ENCODE assay signal across 8 cellular contexts in the genomic region with DNA sequence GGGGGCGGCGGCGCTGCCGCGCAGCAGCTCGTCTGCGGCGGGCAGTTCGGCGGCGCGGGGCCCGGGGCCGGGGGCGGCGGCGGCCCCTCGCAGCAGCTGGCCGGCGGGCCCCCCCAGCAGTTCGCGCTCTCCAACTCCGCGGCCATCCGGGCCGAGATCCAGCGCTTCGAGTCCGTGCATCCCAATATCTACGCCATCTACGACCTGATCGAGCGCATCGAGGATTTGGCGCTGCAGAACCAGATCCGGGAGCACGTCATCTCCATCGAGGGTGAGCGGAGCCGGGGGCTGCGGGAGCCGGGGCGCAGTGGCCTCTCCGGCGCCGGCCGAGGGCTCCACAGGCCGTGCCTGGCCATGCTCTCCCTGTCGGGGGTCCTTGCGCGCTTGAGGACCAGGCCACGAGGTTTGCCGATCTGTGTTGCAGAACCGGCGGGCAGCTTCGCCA. TPM values are rescaled to one million over a fixed set of nuclear protein-coding genes. Genes with fewer than 3 reads are reported as not detected.
DNase-seq lines count a peak whose midpoint lies in the region; ATAC-seq, FAIRE-seq and TF ChIP-seq lines count a peak whose summit lies in the region.

No MANE protein-coding gene starts in this region.

- H3K4me1 ChIP-seq in OCI-LY3 (ENCODE audit: low read length): peaks cover 32% of the 10 kb centered on the region
- H3K4me1 ChIP-seq in testis: peaks cover 43% of the 10 kb centered on the region

- H3K79me2 ChIP-seq in OCI-LY3 (ENCODE audit: low read length): peaks cover 62% of the 10 kb centered on the region

- peak overlapping the region; percentile 28; the same call in 1 of the 2 replicates for H2AFZ ChIP-seq in OCI-LY3 (ENCODE audit: low read depth, low read length)

- peak overlapping the region; percentile 63 for H3K27ac Mint-ChIP-seq in memory B cell

- no peaks in the 10 kb centered on the region for H3K9me3 ChIP-seq in OCI-LY3 (ENCODE audit: insufficient read depth, low read length)
- no peaks in the 10 kb centered on the region for H3K9me3 ChIP-seq in testis

- no peak for ATAC-seq in memory B cell (ENCODE audit: low read depth)
- no peak for ATAC-seq in GM18868 (IDR thresholded peaks at IDR 0.05; ENCODE audit: unreplicated experiment)
- no peak for ATAC-seq in GM21717 (IDR thresholded peaks at IDR 0.05; ENCODE audit: unreplicated experiment)

- FAIRE-seq in bronchial epithelial cell (lab: Jason Lieb, UNC): no peak

- H3K4me3 Mint-ChIP-seq in memory B cell: peak overlapping the region; percentile 87

- WGBS in testis, 2 donors: 2% methylated on average over 30 of the region's 56 CpGs; no CpG with 5 or more reads in 1 of the 2 donors

- peaks cover 20% of the 10 kb centered on the region for H4K20me1 ChIP-seq in OCI-LY3 (ENCODE audit: insufficient read depth, low read length)

- H3K4me1 Mint-ChIP-seq in memory B cell: peaks cover 32% of the 10 kb centered on the region

- H3K4me2 ChIP-seq in OCI-LY3 (ENCODE audit: low read length): peak overlapping the region; percentile 97

- H3K27ac ChIP-seq in OCI-LY3 (ENCODE audit: low read length): peak overlapping the region; percentile 33
- peak overlapping the region; percentile 81 to 84 for H3K27ac ChIP-seq in testis

- H3K9ac ChIP-seq in OCI-LY3 (ENCODE audit: low read length): peak overlapping the region; percentile 94

- H3K27me3 Mint-ChIP-seq in memory B cell: peaks cover 2% of the 10 kb centered on the region

- H3K27me3 ChIP-seq in OCI-LY3 (ENCODE audit: low read depth, low read length): no peaks in the 10 kb centered on the region
- H3K27me3 ChIP-seq in bronchial epithelial cell (ENCODE audit: control insufficient read depth, insufficient read depth, low read length): no peaks in the 10 kb centered on the region
- no peaks in the 10 kb centered on the region for H3K27me3 ChIP-seq in testis

- no peak for TF ChIP-seq CTCF in OCI-LY3 (IDR thresholded peaks at IDR 0.05; ENCODE audit: low read depth, low read length)
- no peak for TF ChIP-seq CTCF in bronchial epithelial cell (IDR thresholded peaks at IDR 0.05; ENCODE audit: insufficient read depth, low read length, severe bottlenecking)
- TF ChIP-seq CTCF in testis (IDR thresholded peaks at IDR 0.05): no peak

- peaks cover 6% of the 10 kb centered on the region for H3K36me3 ChIP-seq in OCI-LY3 (replicated peaks; ENCODE audit: low read depth, low read length)
- no peaks in the 10 kb centered on the region for H3K36me3 ChIP-seq in bronchial epithelial cell (ENCODE audit: control insufficient read depth, insufficient read depth, low read length)
- no peaks in the 10 kb centered on the region for H3K36me3 ChIP-seq in testis (ENCODE audit: low read depth, missing control alignments)

- intact Hi-C loops in testis (cut with DNase I; ENCODE audit: low total_unique reads): no loop called here

- no peak for TF ChIP-seq POLR2A in testis (IDR thresholded peaks at IDR 0.05)

- H3K9me3 Mint-ChIP-seq in memory B cell: no peaks in the 10 kb centered on the region

- H3K4me3 ChIP-seq in OCI-LY3 (ENCODE audit: low read length) (peak overlapping the region; percentile 93), bronchial epithelial cell (ENCODE audit: low read depth, low read length) (peak overlapping the region; percentile 74), testis (peak overlapping the region; percentile 48 to 80)

- DNase-seq in NCI-H1694 treated with DMSO at 0.1 percent for 48 hours (lab: John Stamatoyannopoulos, UW) (peak; percentile 12), NCI-H1694 (lab: John Stamatoyannopoulos, UW) (no peak), bronchial epithelial cell (ENCODE audit: low read depth) (no peak), memory B cell (ENCODE audit: low spot score in 2 of 2) (peak in 1 of 2 donors; percentile 45), testis (no peak)

- peaks cover 3% of the 10 kb centered on the region for H3K36me3 Mint-ChIP-seq in memory B cell

RNA-seq across cellular contexts. Expression of gene AGAP3, which starts 0.5 kb away (rescaled TPM):
- total RNA-seq in bronchial epithelial cell (52.7 and 61.1 TPM in 2 replicates), testis (10 to 100 TPM; 65.6 to 90.5 TPM)
- polyA plus RNA-seq in testis (ENCODE audit: insufficient read depth, low read depth, low replicate concordance): 44.1 TPM

RNA-seq across cellular contexts. Expression of gene TMUB1, which starts 3.5 kb away (rescaled TPM):
- total RNA-seq in bronchial epithelial cell (9.0 and 11.6 TPM in 2 replicates), testis (10 to 100 TPM; 63.2 to 68.7 TPM)
- polyA plus RNA-seq in testis (ENCODE audit: insufficient read depth, low read depth, low replicate concordance): 30.8 TPM

RNA-seq across cellular contexts. Expression of gene FASTK, which starts 6.2 kb away (rescaled TPM):
- total RNA-seq in bronchial epithelial cell (51.6 and 65.8 TPM in 2 replicates), testis (100 to 1,000 TPM; 114 to 124 TPM)
- 60.3 TPM for polyA plus RNA-seq in testis (ENCODE audit: insufficient read depth, low read depth, low replicate concordance)

RNA-seq across cellular contexts. Expression of gene SLC4A2, which starts 27.4 kb away (rescaled TPM):
- total RNA-seq in bronchial epithelial cell (33.2 and 38.9 TPM in 2 replicates), testis (100 to 1,000 TPM; 147 to 153 TPM)
- 68.9 TPM for polyA plus RNA-seq in testis (ENCODE audit: insufficient read depth, low read depth, low replicate concordance)

RNA-seq across cellular contexts. Expression of gene CDK5, which starts 29.1 kb away (rescaled TPM):
- total RNA-seq in bronchial epithelial cell (11.6 and 12.4 TPM in 2 replicates), testis (10 to 100 TPM; 10.5 to 15.4 TPM)
- 7.1 TPM for polyA plus RNA-seq in testis (ENCODE audit: insufficient read depth, low read depth, low replicate concordance)
